22 cellular contexts compared by ENCODE assay signal in genomic region chr14:54278665-54279295, GRCh38.
DNase-seq lines count a peak whose midpoint lies in the region; ATAC-seq and TF ChIP-seq lines count a peak whose summit lies in the region.
"Had no signal": no experiment of that assay in that cellular context is flagged by ENCODE, and none has a peak within 500 bp of the region (broad histone marks: within the 10 kb centered on the region; RNA-seq: fewer than 3 reads in every experiment).

No MANE protein-coding gene starts in this region.

- intact Hi-C loops in mammary epithelial cell (cut with micrococcal nuclease): no loop called here
- intact Hi-C loops in lower leg skin (cut with DNase I; ENCODE audit: low total_unique reads): no loop called here
- intact Hi-C loops in lower lobe of right lung (cut with DNase I): no loop called here

- H2AFZ ChIP-seq in mammary epithelial cell (ENCODE audit: low read depth, low read length) (no peak overlapping the region), neuronal stem cell (ENCODE audit: low read length) (no peak overlapping the region)
- H2AFZ ChIP-seq: GM23338, PC-9 had no signal

- no peak overlapping the region for H3K18ac ChIP-seq in neuronal stem cell (ENCODE audit: low read length)

- H2BK120ac ChIP-seq in neuronal stem cell (ENCODE audit: low read depth, low read length): no peak overlapping the region

- ATAC-seq in lower lobe of right lung: no peak
- ATAC-seq: A549; CD8-positive, alpha-beta T cell; GM23338 had no signal

- no peaks in the 10 kb centered on the region for H3K79me1 ChIP-seq in neuronal stem cell (ENCODE audit: low read depth, low read length)

- dilution Hi-C loops in mammary epithelial cell (cut with HindIII; ENCODE audit: low sequenced_read_pairs): no loop called here

- no peak overlapping the region for H3K23ac ChIP-seq in neuronal stem cell (ENCODE audit: low read depth, low read length, poor library complexity)

- no peak overlapping the region for H4K8ac ChIP-seq in neuronal stem cell (ENCODE audit: low read depth, low read length)

- no peaks in the 10 kb centered on the region for H3K79me2 ChIP-seq in mammary epithelial cell (ENCODE audit: insufficient read depth, low read length)

- H3K9ac ChIP-seq in BLaER1 treated with 17β-estradiol and CSF1 and Interleukin-3, amounts not matched to agents 10 nM and 100 nM: no peak overlapping the region
- no peak overlapping the region for H3K9ac ChIP-seq in mammary epithelial cell (ENCODE audit: insufficient read depth, low read length)
- peak overlapping the region; percentile 34 for H3K9ac ChIP-seq in neuronal stem cell (ENCODE audit: low read depth, low read length, poor library complexity)
- H3K9ac ChIP-seq: KMS-11 had no signal

- in situ Hi-C loops in mammary epithelial cell (cut with MboI; ENCODE audit: low sequenced_read_pairs in 2 of 2): no loop called here

- H3K4me1 ChIP-seq in BLaER1 treated with 17β-estradiol and CSF1 and Interleukin-3, amounts not matched to agents 10 nM and 100 nM: peaks cover 0 to 16% (median 12%) of the 10 kb centered on the region in 10 experiments; a peak in 16 of 20 replicates
- H3K4me1 ChIP-seq in mammary epithelial cell (ENCODE audit: insufficient read depth, low read length) (no peaks in the 10 kb centered on the region), neuronal stem cell (ENCODE audit: control insufficient read depth in 2 of 2, insufficient read depth in 1 of 2, low read depth in 1 of 2, low read length in 2 of 2) (peaks cover 2 to 4% of the 10 kb centered on the region in 2 donors), lower lobe of right lung (no peaks in the 10 kb centered on the region)
- H3K4me1 ChIP-seq: Caco-2, SJSA1 had no signal

- H2AK5ac ChIP-seq in neuronal stem cell (ENCODE audit: low read depth, low read length): no peak overlapping the region

- H2BK12ac ChIP-seq in neuronal stem cell (ENCODE audit: low read length): no peak overlapping the region

- no peak overlapping the region for H3K4ac ChIP-seq in neuronal stem cell (ENCODE audit: low read length)

- H3K14ac ChIP-seq in neuronal stem cell (ENCODE audit: low read length): no peak overlapping the region

- peaks cover 28 to 64% (median 46%) of the 10 kb centered on the region in 11 experiments for H3K9me3 ChIP-seq in BLaER1 treated with 17β-estradiol and CSF1 and Interleukin-3, amounts not matched to agents 10 nM and 100 nM (replicated peaks in 1 of 11)
- H3K9me3 ChIP-seq in mammary epithelial cell (replicated peaks; ENCODE audit: insufficient read depth, low read length): no peaks in the 10 kb centered on the region
- peaks cover 0 to 9% of the 10 kb centered on the region in 2 donors for H3K9me3 ChIP-seq in neuronal stem cell (replicated peaks in 1 of 2; ENCODE audit: control insufficient read depth in 2 of 2, insufficient read depth in 1 of 2, low read depth in 1 of 2, low read length in 2 of 2)
- no peaks in the 10 kb centered on the region for H3K9me3 ChIP-seq in lower lobe of right lung
- H3K9me3 ChIP-seq: A549, Caco-2, SJSA1 had no signal

- H3K27me3 ChIP-seq in BLaER1 treated with 17β-estradiol and CSF1 and Interleukin-3, amounts not matched to agents 10 nM and 100 nM: no peaks in the 10 kb centered on the region
- H3K27me3 ChIP-seq in mammary epithelial cell (ENCODE audit: insufficient read depth, low read length) (no peaks in the 10 kb centered on the region), neuronal stem cell (ENCODE audit: control insufficient read depth in 3 of 3, insufficient read depth in 3 of 3, low read depth in 1 of 3, low read length in 3 of 3) (peaks cover 0 to 14% (median 0%) of the 10 kb centered on the region in 3 experiments), lower lobe of right lung (ENCODE audit: low read depth) (no peaks in the 10 kb centered on the region)
- H3K27me3 ChIP-seq: SJSA1 had no signal

- H2BK5ac ChIP-seq in neuronal stem cell (ENCODE audit: low read length): no peak overlapping the region

- BruUV-seq in mammary epithelial cell (replicated peaks; lab: Mats Ljungman, UMichigan): no TSS peak

- no peaks in the 10 kb centered on the region for H4K20me1 ChIP-seq in BLaER1 treated with 17β-estradiol and CSF1 and Interleukin-3, amounts not matched to agents 10 nM and 100 nM
- H4K20me1 ChIP-seq in mammary epithelial cell (ENCODE audit: insufficient read depth, low read length): no peaks in the 10 kb centered on the region

- no peak overlapping the region for H3K27ac ChIP-seq in BLaER1 treated with 17β-estradiol and CSF1 and Interleukin-3, amounts not matched to agents 10 nM and 100 nM
- no peak overlapping the region for H3K27ac ChIP-seq in mammary epithelial cell (ENCODE audit: insufficient read depth, low read depth, low read length)
- no peak overlapping the region for H3K27ac ChIP-seq in neuronal stem cell (replicated peaks; ENCODE audit: low read length)
- H3K27ac ChIP-seq in lower lobe of right lung: no peak overlapping the region
- H3K27ac ChIP-seq: A549, C4-2B, KMS-11, PC-9, SJSA1 had no signal

- TF ChIP-seq CTCF in mammary epithelial cell (conservative IDR thresholded peaks at IDR 0.05 in 1 of 2, IDR thresholded peaks at IDR 0.05 in 1 of 2; ENCODE audit: extremely low read depth in 1 of 2, insufficient read depth in 1 of 2, low read depth in 1 of 2, low read length in 2 of 2) (no peak), lower leg skin (IDR thresholded peaks at IDR 0.05) (no peak), lower lobe of right lung (IDR thresholded peaks at IDR 0.05) (no peak)

- DNase-seq in NAMALWA (ENCODE audit: low spot score): peak; percentile 5
- peak; percentile 17 for DNase-seq in mammary epithelial cell
- DNase-seq in neuronal stem cell (ENCODE audit: low spot score): no peak
- DNase-seq in lower leg skin (ENCODE audit: low spot score in 2 of 2): no peak
- DNase-seq in lower lobe of right lung: no peak
- no peak for DNase-seq in MV-4-11 (lab: John Stamatoyannopoulos, UW)
- DNase-seq: AML-193; Caco-2; CD8-positive, alpha-beta T cell; H9; NCI-H146; NCI-H1930; NCI-H2107; NCI-H748 treated with DMSO at 0.1 percent for 48 hours; PC-9; Right ventricle myocardium superior had no signal

- 95% methylated on average over 7 of the region's 7 CpGs for WGBS in mammary epithelial cell (ENCODE audit: low coverage, missing lambda C conversion rate)
- no CpG with 5 or more reads among the region's 7 CpGs for WGBS in neuronal stem cell (ENCODE audit: extremely low coverage in 2 of 2, insufficient read length in 2 of 2, insufficient replicate concordance in 1 of 2), 2 donors
- WGBS in lower leg skin, 2 donors: 88 to 90% methylated on average over 7 of the region's 7 CpGs

- peak overlapping the region; percentile 19 for H4K91ac ChIP-seq in neuronal stem cell (ENCODE audit: low read depth, low read length, poor library complexity)

- H3K4me2 ChIP-seq in BLaER1 treated with 17β-estradiol and CSF1 and Interleukin-3, amounts not matched to agents 10 nM and 100 nM: peak overlapping the region in 8 of 11 experiments; percentile 2 to 68 (median 46); a peak in 15 of 22 replicates
- H3K4me2 ChIP-seq in mammary epithelial cell (ENCODE audit: insufficient read depth, low read depth, low read length): no peak overlapping the region
- H3K4me2 ChIP-seq in neuronal stem cell (ENCODE audit: insufficient read depth, low read length, poor library complexity, severe bottlenecking): no peak overlapping the region
- H3K4me2 ChIP-seq: A549, GM23338, KMS-11, PC-9 had no signal

- H3K36me3 ChIP-seq in BLaER1 treated with 17β-estradiol and CSF1 and Interleukin-3, amounts not matched to agents 10 nM and 100 nM: no peaks in the 10 kb centered on the region
- H3K36me3 ChIP-seq in mammary epithelial cell (ENCODE audit: insufficient read depth, low read length) (no peaks in the 10 kb centered on the region), neuronal stem cell (replicated peaks in 1 of 2; ENCODE audit: control insufficient read depth in 2 of 2, insufficient read depth in 2 of 2, low read length in 2 of 2) (no peaks in the 10 kb centered on the region), lower lobe of right lung (no peaks in the 10 kb centered on the region)
- H3K36me3 ChIP-seq: SJSA1 had no signal

- TF ChIP-seq POLR2A in lower leg skin (IDR thresholded peaks at IDR 0.05): no peak

- no peak overlapping the region for H2BK15ac ChIP-seq in neuronal stem cell (ENCODE audit: low read length)

- CTCF ChIA-PET in mammary epithelial cell (lab: Charles Lee; ENCODE audit: low non-redundant PET): no interaction called here

- H3K4me3 ChIP-seq in BLaER1 treated with 17β-estradiol and CSF1 and Interleukin-3, amounts not matched to agents 10 nM and 100 nM: no peak overlapping the region
- H3K4me3 ChIP-seq in mammary epithelial cell (replicated peaks in 1 of 3; ENCODE audit: insufficient read depth in 1 of 3, low read depth in 2 of 3, low read length in 3 of 3): no peak overlapping the region
- no peak overlapping the region for H3K4me3 ChIP-seq in neuronal stem cell (ENCODE audit: low read length in 2 of 2)
- H3K4me3 ChIP-seq in lower leg skin (ENCODE audit: low read depth, poor library complexity, severe bottlenecking): no peak overlapping the region
- H3K4me3 ChIP-seq in lower lobe of right lung: no peak overlapping the region
- H3K4me3 ChIP-seq: A549, GM23338, PC-9, SJSA1 had no signal

Comparison
In these comparisons a context has a peak if more than half of its experiments do, and no peak if none do; other contexts are left out.
1. H3K4me2 ChIP-seq: peak in BLaER1 treated with 17β-estradiol and CSF1 and Interleukin-3, amounts not matched to agents 10 nM and 100 nM (8 of 11); none in mammary epithelial cell (single experiment) and neuronal stem cell (single experiment).
2. DNase-seq: peak in NAMALWA (single experiment) and mammary epithelial cell (single experiment); none in neuronal stem cell (single experiment), lower leg skin (0 of 2), lower lobe of right lung (single experiment) and MV-4-11 (single experiment).